Comparison of ENCODE assay signal across 9 cellular contexts in the genomic region with DNA sequence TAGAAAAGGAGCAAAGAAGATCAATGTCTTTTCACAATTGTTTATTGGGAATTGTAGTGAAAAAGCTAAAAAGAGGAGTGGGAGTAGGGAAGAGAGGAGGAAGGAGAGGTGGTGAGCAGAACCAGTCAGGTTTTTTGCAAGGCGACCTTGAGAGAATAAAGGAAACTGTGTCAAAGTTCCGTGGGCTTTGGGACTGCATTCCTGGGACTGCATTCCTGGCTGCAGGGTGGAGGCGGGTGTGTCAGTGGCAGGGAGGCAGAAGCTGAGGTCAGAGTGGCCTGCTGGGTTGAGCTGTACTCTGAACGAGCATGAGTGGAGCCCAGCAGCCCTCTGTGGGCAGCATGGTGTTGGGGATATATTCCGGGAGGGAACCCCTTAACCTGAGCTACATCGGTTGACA.
DNase-seq lines count a peak whose midpoint lies in the region; ATAC-seq and TF ChIP-seq lines count a peak whose summit lies in the region.
"Had no signal": no experiment of that assay in that cellular context is flagged by ENCODE, and none has a peak within 500 bp of the region (broad histone marks: within the 10 kb centered on the region; RNA-seq: fewer than 3 reads in every experiment).

No MANE protein-coding gene starts in this region.

- no peaks in the 10 kb centered on the region for H3K9me3 Mint-ChIP-seq in osteocyte (ENCODE audit: unreplicated experiment)

- ATAC-seq in left ventricle myocardium superior (peak; percentile 90), HG02571 (IDR thresholded peaks at IDR 0.05; ENCODE audit: unreplicated experiment) (no peak), GM21381 (IDR thresholded peaks at IDR 0.05; ENCODE audit: unreplicated experiment) (no peak)

- DNase-seq in GM03348 (ENCODE audit: low spot score), result peak; percentile 85
- DNase-seq in SW480 (ENCODE audit: low spot score), result peak; percentile 49
- DNase-seq in left ventricle myocardium superior, result peak; percentile 57
- DNase-seq in osteocyte (ENCODE audit: extremely low spot score, unreplicated experiment), result no peak
- no peak for DNase-seq in cerebellar cortex (ENCODE audit: low spot score)
- no peak for DNase-seq in RPMI8226
- DNase-seq: stimulated activated CD4-positive, alpha-beta T cell treated with anti-CD3 and anti-CD28 coated beads, Interleukin-2, amount 100 ng/mL, for 48 hours had no signal

- TF ChIP-seq CTCF in osteocyte (IDR thresholded peaks at IDR 0.05), result no peak

- H3K36me3 Mint-ChIP-seq in osteocyte (ENCODE audit: unreplicated experiment), result peaks cover 46% of the 10 kb centered on the region

- H3K27ac Mint-ChIP-seq in osteocyte (ENCODE audit: unreplicated experiment), result peak overlapping the region; percentile 46

- peaks cover 18% of the 10 kb centered on the region for H3K4me1 Mint-ChIP-seq in osteocyte (ENCODE audit: unreplicated experiment)

- no peaks in the 10 kb centered on the region for H3K27me3 Mint-ChIP-seq in osteocyte (ENCODE audit: unreplicated experiment)

- no peak overlapping the region for H3K4me3 Mint-ChIP-seq in osteocyte (ENCODE audit: unreplicated experiment)

- intact Hi-C loops in left ventricle myocardium superior (cut with micrococcal nuclease), result no loop called here

Comparison
In these comparisons a context has a peak if more than half of its experiments do, and no peak if none do; other contexts are left out.
1. DNase-seq: peak in GM03348 (single experiment), SW480 (single experiment) and left ventricle myocardium superior (single experiment); none in osteocyte (single experiment), cerebellar cortex (single experiment) and RPMI8226 (single experiment).